Comparison of ENCODE assay signal across 12 cellular contexts in genomic region chr7:110522751-110523200, GRCh38.
DNase-seq lines count a peak whose midpoint lies in the region; ATAC-seq, FAIRE-seq and TF ChIP-seq lines count a peak whose summit lies in the region.
"Had no signal": no experiment of that assay in that cellular context is flagged by ENCODE, and none has a peak within 500 bp of the region (broad histone marks: within the 10 kb centered on the region; RNA-seq: fewer than 3 reads in every experiment).

No MANE protein-coding gene starts in this region.

- no peaks in the 10 kb centered on the region for H3K27me3 ChIP-seq in astrocyte (ENCODE audit: insufficient read depth, low read length)
- H3K27me3 ChIP-seq: adrenal gland, stomach had no signal

- no peaks in the 10 kb centered on the region for H3K79me2 ChIP-seq in astrocyte (ENCODE audit: insufficient read depth, low read length)

- no peak overlapping the region for H2AFZ ChIP-seq in astrocyte (ENCODE audit: low read depth, low read length)

- H3K4me3 Mint-ChIP-seq in astrocyte (ENCODE audit: unreplicated experiment) (no peak overlapping the region), nephron (peak overlapping the region in 1 of 3 experiments; percentile 60)
- H3K4me3 Mint-ChIP-seq: mesothelial cell of epicardium had no signal

- peaks cover 5% of the 10 kb centered on the region for H3K9me3 Mint-ChIP-seq in astrocyte (ENCODE audit: unreplicated experiment)
- H3K9me3 Mint-ChIP-seq in nephron, result peaks cover 17% of the 10 kb centered on the region

- H3K36me3 ChIP-seq in astrocyte (ENCODE audit: insufficient read depth, low read length), result no peaks in the 10 kb centered on the region
- H3K36me3 ChIP-seq: adrenal gland, stomach had no signal

- ATAC-seq in GM19324 (IDR thresholded peaks at IDR 0.05; ENCODE audit: low FRiP score, unreplicated experiment), result peak; percentile 69
- ATAC-seq in GM18858 (IDR thresholded peaks at IDR 0.05; ENCODE audit: unreplicated experiment), result no peak
- ATAC-seq in HG02885 (IDR thresholded peaks at IDR 0.05; ENCODE audit: poor library complexity, unreplicated experiment), result no peak

- H3K9ac ChIP-seq in astrocyte (ENCODE audit: low read length), result no peak overlapping the region

- in situ Hi-C loops in GM13977 (cut with MboI; ENCODE audit: low pct_unique_long_range_greater_than_20kb, low sequenced_read_pairs, unreplicated experiment), result no loop called here

- FAIRE-seq in astrocyte (lab: Jason Lieb, UNC), result no peak

- H3K27me3 Mint-ChIP-seq in astrocyte (ENCODE audit: low read depth, unreplicated experiment) (no peaks in the 10 kb centered on the region), nephron (ENCODE audit: low read depth) (no peaks in the 10 kb centered on the region)

- H3K4me3 ChIP-seq in astrocyte (ENCODE audit: insufficient read depth, low read depth, low read length), result no peak overlapping the region
- H3K4me3 ChIP-seq: adrenal gland, stomach had no signal

- TF ChIP-seq CTCF in astrocyte (IDR thresholded peaks at IDR 0.05; ENCODE audit: insufficient read depth, low read depth, low read length), result no peak
- TF ChIP-seq CTCF in nephron (IDR thresholded peaks at IDR 0.05; ENCODE audit: unreplicated experiment in 3 of 3), result no peak
- TF ChIP-seq CTCF in GM13977 (IDR thresholded peaks at IDR 0.05; ENCODE audit: extremely low read depth, insufficient read depth, missing control alignments), result no peak

- peaks cover 7% of the 10 kb centered on the region for H3K36me3 Mint-ChIP-seq in astrocyte (ENCODE audit: low read depth, unreplicated experiment)
- H3K36me3 Mint-ChIP-seq in nephron (ENCODE audit: low read depth), result peaks cover 9% of the 10 kb centered on the region

- H3K4me1 Mint-ChIP-seq in astrocyte (ENCODE audit: low read depth, unreplicated experiment) (peaks cover 7% of the 10 kb centered on the region), nephron (peaks cover 29% of the 10 kb centered on the region)

- peak; percentile 93 for DNase-seq in NCI-H1694 treated with DMSO at 0.1 percent for 48 hours (lab: John Stamatoyannopoulos, UW)
- peak; percentile 34 for DNase-seq in astrocyte (ENCODE audit: low read depth)
- DNase-seq in T-helper 1 cell, result no peak
- DNase-seq in GM13977 (ENCODE audit: low spot score), result no peak
- DNase-seq: activated CD4-positive, alpha-beta T cell treated with anti-CD3 and anti-CD28 coated beads, Interleukin-2, amount 50 U/mL, for 4 hours; adrenal gland; stomach had no signal

- H3K4me2 ChIP-seq in astrocyte (ENCODE audit: low read length), result no peak overlapping the region

- H3K9me3 ChIP-seq in astrocyte (ENCODE audit: insufficient read depth, low read depth, low read length), result no peaks in the 10 kb centered on the region
- H3K9me3 ChIP-seq: adrenal gland had no signal

- no peaks in the 10 kb centered on the region for H3K4me1 ChIP-seq in astrocyte (ENCODE audit: insufficient read depth, low read length)

- H4K20me1 ChIP-seq in astrocyte (ENCODE audit: insufficient read depth, low read length), result no peaks in the 10 kb centered on the region

- H3K27ac Mint-ChIP-seq in astrocyte (ENCODE audit: unreplicated experiment) (no peak overlapping the region), nephron (peak overlapping the region; percentile 95 to 97 (median 96))
- H3K27ac Mint-ChIP-seq: mesothelial cell of epicardium had no signal

- no peak overlapping the region for H3K27ac ChIP-seq in astrocyte (ENCODE audit: low read depth, low read length)
- H3K27ac ChIP-seq: adrenal gland, stomach had no signal

Comparison
In these comparisons a context has a peak if more than half of its experiments do, and no peak if none do; other contexts are left out.
1. DNase-seq: peak in NCI-H1694 treated with DMSO at 0.1 percent for 48 hours (single experiment) and astrocyte (single experiment); none in T-helper 1 cell (0 of 5) and GM13977 (single experiment).